Comparison of ENCODE assay signal across 8 cellular contexts in genomic region chr7:139358541-139359365, GRCh38. TPM values are rescaled to one million over a fixed set of nuclear protein-coding genes. Genes with fewer than 3 reads are reported as not detected.
DNase-seq lines count a peak whose midpoint lies in the region; ATAC-seq, FAIRE-seq and TF ChIP-seq lines count a peak whose summit lies in the region.

No MANE protein-coding gene starts in this region.

- peak overlapping the region; percentile 100 for H3K27ac ChIP-seq in hepatocyte
- H3K27ac ChIP-seq in skin epidermis: peak overlapping the region; percentile 92 to 100 (median 100)

- FAIRE-seq in A204.1 (lab: Jason Lieb, UNC): peak; percentile 64

- DNase-seq in RPMI7951 (ENCODE audit: low read depth) (peak; percentile 40), hepatocyte (ENCODE audit: low spot score) (peak; percentile 17), middle frontal gyrus (ENCODE audit: extremely low spot score, low spot score) (no peak)
- DNase-seq in activated naive CD8-positive, alpha-beta T cell treated with anti-CD3 and anti-CD28 coated beads, Interleukin-2, amount 50 U/mL, for 24 hours: peak; percentile 47

- WGBS in hepatocyte (ENCODE audit: low lambda C conversion rate, missing lambda C conversion rate): 11% methylated on average over 39 of the region's 39 CpGs

- peak overlapping the region; percentile 66 for H3K4me3 ChIP-seq in hepatocyte
- H3K4me3 ChIP-seq in skin epidermis: peak overlapping the region; percentile 64 to 98 (median 95)

- peak overlapping the region; percentile 72 for H2AFZ ChIP-seq in hepatocyte

- no peaks in the 10 kb centered on the region for H3K36me3 ChIP-seq in hepatocyte (replicated peaks; ENCODE audit: insufficient read depth, low read depth)

- H3K4me2 ChIP-seq in hepatocyte: peak overlapping the region; percentile 83

- ATAC-seq in GM18519 (IDR thresholded peaks at IDR 0.05; ENCODE audit: low FRiP score, unreplicated experiment) (peak; percentile 3), HG03135 (IDR thresholded peaks at IDR 0.05; ENCODE audit: unreplicated experiment) (peak; percentile 7)
- ATAC-seq in activated naive CD8-positive, alpha-beta T cell treated with anti-CD3 and anti-CD28 coated beads, Interleukin-2, amount 50 U/mL, for 24 hours: no peak

- peaks cover 54% of the 10 kb centered on the region for H3K79me2 ChIP-seq in hepatocyte

- H3K4me1 Mint-ChIP-seq in activated naive CD8-positive, alpha-beta T cell treated with anti-CD3 and anti-CD28 coated beads, Interleukin-2, amount 50 U/mL, for 24 hours: peaks cover 32% of the 10 kb centered on the region

- no peak for TF ChIP-seq CTCF in hepatocyte (IDR thresholded peaks at IDR 0.05; ENCODE audit: poor library complexity)

- no peaks in the 10 kb centered on the region for H3K9me3 Mint-ChIP-seq in activated naive CD8-positive, alpha-beta T cell treated with anti-CD3 and anti-CD28 coated beads, Interleukin-2, amount 50 U/mL, for 24 hours

- no peaks in the 10 kb centered on the region for H3K27me3 Mint-ChIP-seq in activated naive CD8-positive, alpha-beta T cell treated with anti-CD3 and anti-CD28 coated beads, Interleukin-2, amount 50 U/mL, for 24 hours

- H3K9me3 ChIP-seq in hepatocyte (ENCODE audit: low read depth): no peaks in the 10 kb centered on the region

- H3K27ac Mint-ChIP-seq in activated naive CD8-positive, alpha-beta T cell treated with anti-CD3 and anti-CD28 coated beads, Interleukin-2, amount 50 U/mL, for 24 hours: peak overlapping the region; percentile 96

- peaks cover 29% of the 10 kb centered on the region for H4K20me1 ChIP-seq in hepatocyte (ENCODE audit: insufficient read depth, poor library complexity, severe bottlenecking)

- H3K27me3 ChIP-seq in hepatocyte: no peaks in the 10 kb centered on the region

- H3K36me3 Mint-ChIP-seq in activated naive CD8-positive, alpha-beta T cell treated with anti-CD3 and anti-CD28 coated beads, Interleukin-2, amount 50 U/mL, for 24 hours (ENCODE audit: low read depth): peaks cover 36% of the 10 kb centered on the region

- no peaks in the 10 kb centered on the region for H3K9me2 ChIP-seq in hepatocyte (replicated peaks; ENCODE audit: insufficient read depth)

- peaks cover 11% of the 10 kb centered on the region for H3K4me1 ChIP-seq in hepatocyte (ENCODE audit: insufficient read depth)

- H3K4me3 Mint-ChIP-seq in activated naive CD8-positive, alpha-beta T cell treated with anti-CD3 and anti-CD28 coated beads, Interleukin-2, amount 50 U/mL, for 24 hours: peak overlapping the region; percentile 91

RNA-seq across cellular contexts. Expression of gene LUC7L2, which starts 0.9 kb away (rescaled TPM):
- total RNA-seq in RPMI7951 (2014; rRNA removed; shearing (Covaris generic)): 46.6 and 49.1 TPM in 2 replicates
- total RNA-seq in hepatocyte: 75.1 and 76.4 TPM in 2 replicates
- 68.6 and 75.3 TPM in 2 replicates for polyA plus RNA-seq in hepatocyte

RNA-seq across cellular contexts. Expression of gene FMC1, which starts 17.6 kb away (rescaled TPM):
- total RNA-seq in RPMI7951 (2014; rRNA removed; shearing (Covaris generic)): 36.2 and 42.9 TPM in 2 replicates
- 5.0 and 12.9 TPM in 2 replicates for total RNA-seq in hepatocyte
- 43.4 and 46.7 TPM in 2 replicates for polyA plus RNA-seq in hepatocyte
